13 cellular contexts compared by ENCODE assay signal in the genomic region with DNA sequence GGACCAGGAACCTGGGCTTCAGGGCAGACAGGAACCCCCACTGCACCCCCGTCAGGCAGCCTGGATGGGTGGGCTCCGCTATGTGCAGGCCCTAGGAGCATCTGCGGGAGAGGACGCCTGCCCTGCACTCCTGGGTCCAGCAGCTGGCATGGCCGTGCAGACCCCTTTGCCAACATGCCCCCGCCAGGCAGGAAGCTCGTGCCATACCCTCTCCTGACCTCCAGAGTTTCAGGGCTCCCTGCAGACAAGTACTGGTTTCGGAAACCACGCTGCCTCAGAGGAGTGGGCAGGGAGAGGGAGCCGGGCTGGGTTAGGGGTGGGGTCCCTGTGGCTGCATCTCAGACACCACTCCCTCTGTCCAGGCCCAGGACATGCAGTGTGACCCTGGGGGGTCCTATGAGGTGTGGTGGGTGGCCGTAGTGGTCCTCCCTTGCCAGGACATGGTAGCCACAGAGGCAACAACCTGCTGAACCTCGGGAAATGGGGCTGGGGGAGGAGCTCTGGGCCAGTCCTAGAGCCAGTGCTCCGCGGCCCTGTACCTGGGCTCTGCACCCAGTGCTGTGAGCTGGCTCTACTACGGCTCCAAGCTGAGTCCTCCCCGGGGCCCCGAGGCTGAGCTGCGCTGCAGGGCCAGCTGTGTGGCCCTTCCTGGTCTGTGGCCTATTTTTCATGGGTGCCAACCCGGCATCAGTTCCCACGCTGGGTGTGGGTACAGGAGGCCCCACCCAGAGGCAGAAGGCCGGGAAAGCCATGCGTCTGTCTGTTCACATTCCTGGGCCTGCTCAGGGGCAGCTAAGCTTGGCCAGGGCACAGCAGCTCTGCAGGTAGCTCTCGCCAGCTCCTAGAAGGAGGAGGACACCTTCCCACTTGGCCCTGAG. TPM values are rescaled to one million over a fixed set of nuclear protein-coding genes. Genes with fewer than 3 reads are reported as not detected.
A peak's percentile ranks its signal among the peaks of the same experiment; 100 is the strongest.
DNase-seq lines count a peak whose midpoint lies in the region; ATAC-seq, FAIRE-seq and TF ChIP-seq lines count a peak whose summit lies in the region.
"Had no signal": no experiment of that assay in that cellular context is flagged by ENCODE, and none has a peak within 500 bp of the region (broad histone marks: within the 10 kb centered on the region; RNA-seq: fewer than 3 reads in every experiment).

No MANE protein-coding gene starts in this region.

- H3K36me3 Mint-ChIP-seq in natural killer cell (no peaks in the 10 kb centered on the region), T-helper 17 cell (ENCODE audit: low read depth) (no peaks in the 10 kb centered on the region)
- H3K36me3 Mint-ChIP-seq in natural killer cell treated with Interleukin-12 subunit alpha and Interleukin-12 subunit beta and Interleukin-15 and Interleukin-18, amount 100 ng/mL, for 72 hours, result no peaks in the 10 kb centered on the region

- no peaks in the 10 kb centered on the region; a peak in 1 of 5 replicates for H3K27me3 ChIP-seq in HepG2 (ENCODE audit: control insufficient read depth in 1 of 2, insufficient read depth in 2 of 2, low read length in 2 of 2)

- peak overlapping the region; percentile 25 for H3K4me3 Mint-ChIP-seq in natural killer cell
- no peak overlapping the region for H3K4me3 Mint-ChIP-seq in natural killer cell treated with Interleukin-12 subunit alpha and Interleukin-12 subunit beta and Interleukin-15 and Interleukin-18, amount 100 ng/mL, for 72 hours
- peak overlapping the region; percentile 61 for H3K4me3 Mint-ChIP-seq in T-helper 17 cell

- BruUV-seq in HepG2 (replicated peaks; lab: Mats Ljungman, UMichigan), result no TSS peak

- ATAC-seq in natural killer cell (no peak), T-helper 17 cell (no peak), HepG2 (peak; percentile 42)
- no peak for ATAC-seq in natural killer cell treated with Interleukin-12 subunit alpha and Interleukin-12 subunit beta and Interleukin-15 and Interleukin-18, amount 100 ng/mL, for 72 hours
- no peak for ATAC-seq in stimulated activated naive CD8-positive, alpha-beta T cell treated with anti-CD3 and anti-CD28 coated beads, Interleukin-15, Interleukin-2, amounts not matched to agents 100 U/mL and 50 U/mL, for 24 hours

- TF ChIP-seq CTCF in natural killer cell (IDR thresholded peaks at IDR 0.05) (no peak), HepG2 (CRISPR knock-in tag; IDR thresholded peaks at IDR 0.05) (no peak)

- no peak for TF ChIP-seq RAD21 in HepG2 (CRISPR knock-in tag; IDR thresholded peaks at IDR 0.05)

- no peaks in the 10 kb centered on the region for H3K79me2 ChIP-seq in HepG2 (ENCODE audit: insufficient read depth, low read length)

- intact Hi-C loops in natural killer cell (cut with micrococcal nuclease), result no loop called here
- intact Hi-C loops in HepG2 (cut with micrococcal nuclease; ENCODE audit: unreplicated experiment), result no loop called here

- peak overlapping the region; percentile 78 for H3K4me2 ChIP-seq in HepG2 (ENCODE audit: low read depth, low read length)

- H3K27ac Mint-ChIP-seq in natural killer cell, result no peak overlapping the region
- H3K27ac Mint-ChIP-seq in natural killer cell treated with Interleukin-12 subunit alpha and Interleukin-12 subunit beta and Interleukin-15 and Interleukin-18, amount 100 ng/mL, for 72 hours, result no peak overlapping the region
- H3K27ac Mint-ChIP-seq in T-helper 17 cell, result no peak overlapping the region

- no peak overlapping the region for H3K27ac ChIP-seq in HepG2 (ENCODE audit: extremely low read length, insufficient read depth, low read length)

- TF ChIP-seq EP300 in HepG2 (IDR thresholded peaks at IDR 0.05; ENCODE audit: low read depth in 2 of 2, low read length in 2 of 2) (no peak), HepG2 (CRISPR knock-in tag; IDR thresholded peaks at IDR 0.05; ENCODE audit: borderline replicate concordance) (no peak)

- CTCF ChIA-PET in HepG2 (lab: Yijun Ruan, JAX; ENCODE audit: low intra/inter-chr PET ratio, low total read pairs), result no interaction called here

- no peak for FAIRE-seq in HepG2 (lab: Jason Lieb, UNC)
- FAIRE-seq: small intestine had no signal

- 93% methylated on average over 3 of the region's 23 CpGs for WGBS in HepG2 (ENCODE audit: low lambda C conversion rate)

- H3K27me3 Mint-ChIP-seq in natural killer cell (ENCODE audit: low read depth in 2 of 2) (peaks cover 0 to 10% of the 10 kb centered on the region in 2 donors), T-helper 17 cell (no peaks in the 10 kb centered on the region)
- peaks cover 9 to 12% of the 10 kb centered on the region in 2 donors for H3K27me3 Mint-ChIP-seq in natural killer cell treated with Interleukin-12 subunit alpha and Interleukin-12 subunit beta and Interleukin-15 and Interleukin-18, amount 100 ng/mL, for 72 hours

- peak overlapping the region in 2 of 3 experiments; percentile 77 to 82; a peak in 4 of 6 replicates for H3K4me3 ChIP-seq in HepG2 (replicated peaks in 1 of 3; ENCODE audit: insufficient read depth in 1 of 3, low read depth in 2 of 3, low read length in 3 of 3)

- in situ Hi-C loops in HepG2 (cut with HindIII; ENCODE audit: extremely low pct_ligation_motif_present, low pct_unique_long_range_greater_than_20kb), result no loop called here

- H3K9me3 Mint-ChIP-seq in natural killer cell, result no peaks in the 10 kb centered on the region
- no peaks in the 10 kb centered on the region for H3K9me3 Mint-ChIP-seq in natural killer cell treated with Interleukin-12 subunit alpha and Interleukin-12 subunit beta and Interleukin-15 and Interleukin-18, amount 100 ng/mL, for 72 hours

- H3K9me3 ChIP-seq in T-helper 17 cell (ENCODE audit: control insufficient read depth, low read length, poor library complexity, severe bottlenecking) (no peaks in the 10 kb centered on the region), HepG2 (ENCODE audit: low read length) (no peaks in the 10 kb centered on the region)

- no peaks in the 10 kb centered on the region for H4K20me1 ChIP-seq in HepG2 (ENCODE audit: insufficient read depth, low read length)

- H3K4me1 Mint-ChIP-seq in natural killer cell, result no peaks in the 10 kb centered on the region
- peaks cover 0 to 4% of the 10 kb centered on the region in 2 donors for H3K4me1 Mint-ChIP-seq in natural killer cell treated with Interleukin-12 subunit alpha and Interleukin-12 subunit beta and Interleukin-15 and Interleukin-18, amount 100 ng/mL, for 72 hours (ENCODE audit: low read depth in 2 of 2)
- H3K4me1 Mint-ChIP-seq in T-helper 17 cell, result peaks cover 8% of the 10 kb centered on the region

- peak overlapping the region; percentile 64; the same call in 1 of the 2 replicates for H3K9ac ChIP-seq in HepG2 (ENCODE audit: insufficient read depth, low read depth, low read length)

- H2AFZ ChIP-seq in HepG2 (ENCODE audit: low read length), result no peak overlapping the region

- peaks cover 0 to 3% of the 10 kb centered on the region in 2 experiments; a peak in 1 of 5 replicates for H3K36me3 ChIP-seq in HepG2 (replicated peaks in 1 of 2; ENCODE audit: control insufficient read depth in 1 of 2, insufficient read depth in 2 of 2, low read length in 2 of 2)

- peaks cover 24% of the 10 kb centered on the region for H3K4me1 ChIP-seq in HepG2 (ENCODE audit: insufficient read depth, low read length)

- no peak for TF ChIP-seq POLR2A in HepG2 (IDR thresholded peaks at IDR 0.05; ENCODE audit: insufficient read depth in 1 of 2, low read depth in 2 of 2, low read length in 2 of 2)

- POLR2A ChIA-PET in HepG2 (lab: Yijun Ruan, JAX), result interaction anchor here (0.7 to 2.7 kb wide), 5 partner anchors 8 to 40 kb away, joined by 3 to 11 read pairs (median 3); partner anchors contain the start of gene PERM1

- no peak for DNase-seq in natural killer cell
- no peak for DNase-seq in natural killer cell treated with Interleukin-12 subunit alpha and Interleukin-12 subunit beta and Interleukin-15 and Interleukin-18, amount 100 ng/mL, for 72 hours (ENCODE audit: low spot score)
- no peak for DNase-seq in T-helper 17 cell
- DNase-seq in HepG2 (ENCODE audit: low spot score), result no peak
- no peak for DNase-seq in KG1 (lab: John Stamatoyannopoulos, UW)
- no peak for DNase-seq in NCI-H2107 (lab: John Stamatoyannopoulos, UW)
- DNase-seq in stimulated activated naive CD8-positive, alpha-beta T cell treated with anti-CD3 and anti-CD28 coated beads, Interleukin-15, Interleukin-2, amounts not matched to agents 100 U/mL and 50 U/mL, for 24 hours, result no peak
- no peak for DNase-seq in DMS114 treated with DMSO at 0.1 percent for 48 hours (lab: John Stamatoyannopoulos, UW; ENCODE audit: unreplicated experiment)
- DNase-seq: NCI-H1105, NCI-H446 treated with DMSO at 0.1 percent for 48 hours had no signal

RNA-seq across cellular contexts. Expression of gene PLEKHN1, which starts 1.4 kb away (rescaled TPM):
- total RNA-seq in natural killer cell (1 to 10 TPM; 1.3 to 1.9 (median 1.3) TPM), T-helper 17 cell (1 to 10 TPM; 3.4 to 4.3 TPM), HepG2 (2016; rRNA removed; fragmentation: Illumina TruSeq; extraction: Trizol) (0.21 and 0.42 TPM in 2 replicates)
- 1 to 10 TPM; 1.4 TPM for total RNA-seq in natural killer cell treated with Interleukin-12 subunit alpha and Interleukin-12 subunit beta and Interleukin-15 and Interleukin-18, amount 100 ng/mL, for 72 hours
- not detected in 2 replicates for total RNA-seq in HepG2 (2016; cell fraction: cytosol; rRNA removed; fragmentation: Illumina TruSeq; extraction: Trizol; ENCODE audit: low read depth)
- 0.31 and 0.48 TPM in 2 replicates for total RNA-seq in HepG2 (2016; cell fraction: insoluble cytoplasmic fraction; rRNA removed; fragmentation: Illumina TruSeq; extraction: Trizol)
- 0.15 and 0.17 TPM in 2 replicates for total RNA-seq in HepG2 (2016; cell fraction: membrane; rRNA removed; fragmentation: Illumina TruSeq; extraction: Trizol)
- 0.59 and 0.63 TPM in 2 replicates for total RNA-seq in HepG2 (2016; cell fraction: nucleus; rRNA removed; fragmentation: Illumina TruSeq; extraction: Trizol)
- polyA plus RNA-seq in HepG2 (2011; rRNA removed), result 0.58 and 0.59 TPM in 2 replicates
- 0.13 and 0.23 TPM in 2 replicates for polyA plus RNA-seq in HepG2 (2011; cell fraction: cytosol; rRNA removed)
- 13.2 and 15.5 TPM in 2 replicates for polyA plus RNA-seq in HepG2 (2011; cell fraction: nucleus; rRNA removed)
- polyA plus RNA-seq in HepG2 (2012), result 0.51 and 0.55 TPM in 2 replicates
- 0.05 and 0.09 TPM in 2 replicates for polyA plus RNA-seq in HepG2 (2016; cell fraction: cytosol; fragmentation: Illumina TruSeq; extraction: Trizol; ENCODE audit: low read depth)
- 0.29 and 0.48 TPM in 2 replicates for polyA plus RNA-seq in HepG2 (2016; cell fraction: insoluble cytoplasmic fraction; fragmentation: Illumina TruSeq; extraction: Trizol; ENCODE audit: low read depth)
- polyA plus RNA-seq in HepG2 (2016; cell fraction: membrane; fragmentation: Illumina TruSeq; extraction: Trizol; ENCODE audit: low read depth), result 0.13 and 0.29 TPM in 2 replicates
- polyA plus RNA-seq in HepG2 (2016; cell fraction: nucleus; fragmentation: Illumina TruSeq; extraction: Trizol; ENCODE audit: insufficient read depth, low read depth), result 2.6 and 2.7 TPM in 2 replicates
- 0.26 and 0.54 TPM in 2 replicates for polyA minus RNA-seq in HepG2 (2011; rRNA and poly(A)+ RNA removed; ENCODE audit: low replicate concordance)
- 0.53 TPM in 1 of 2 replicates, not detected in the other for polyA minus RNA-seq in HepG2 (2011; cell fraction: cytosol; rRNA and poly(A)+ RNA removed)
- polyA minus RNA-seq in HepG2 (2011; cell fraction: nucleus; rRNA and poly(A)+ RNA removed), result 1.8 and 1.9 TPM in 2 replicates
- total RNA-seq: occipital lobe had no signal

RNA-seq across cellular contexts. Expression of gene KLHL17, which starts 7.3 kb away (rescaled TPM):
- 10 to 100 TPM; 17.8 to 33.5 (median 22.4) TPM for total RNA-seq in natural killer cell
- 10 to 100 TPM; 19.0 to 27.9 TPM for total RNA-seq in natural killer cell treated with Interleukin-12 subunit alpha and Interleukin-12 subunit beta and Interleukin-15 and Interleukin-18, amount 100 ng/mL, for 72 hours
- total RNA-seq in T-helper 17 cell, result 10 to 100 TPM; 16.1 to 16.6 TPM
- total RNA-seq in HepG2 (2016; rRNA removed; fragmentation: Illumina TruSeq; extraction: Trizol), result 2.8 and 9.3 TPM in 2 replicates
- 4.5 and 5.0 TPM in 2 replicates for total RNA-seq in HepG2 (2016; cell fraction: cytosol; rRNA removed; fragmentation: Illumina TruSeq; extraction: Trizol; ENCODE audit: low read depth)
- 2.4 and 10.3 TPM in 2 replicates for total RNA-seq in HepG2 (2016; cell fraction: insoluble cytoplasmic fraction; rRNA removed; fragmentation: Illumina TruSeq; extraction: Trizol)
- 2.6 and 2.8 TPM in 2 replicates for total RNA-seq in HepG2 (2016; cell fraction: membrane; rRNA removed; fragmentation: Illumina TruSeq; extraction: Trizol)
- 14.8 and 15.9 TPM in 2 replicates for total RNA-seq in HepG2 (2016; cell fraction: nucleus; rRNA removed; fragmentation: Illumina TruSeq; extraction: Trizol)
- polyA plus RNA-seq in HepG2 (2011; rRNA removed), result 24.7 and 31.4 TPM in 2 replicates
- polyA plus RNA-seq in HepG2 (2011; cell fraction: cytosol; rRNA removed), result 6.8 and 12.3 TPM in 2 replicates
- 590 and 778 TPM in 2 replicates for polyA plus RNA-seq in HepG2 (2011; cell fraction: nucleus; rRNA removed)
- 11.7 and 19.1 TPM in 2 replicates for polyA plus RNA-seq in HepG2 (2012)
- 1.1 and 1.3 TPM in 2 replicates for polyA plus RNA-seq in HepG2 (2016; cell fraction: cytosol; fragmentation: Illumina TruSeq; extraction: Trizol; ENCODE audit: low read depth)
- polyA plus RNA-seq in HepG2 (2016; cell fraction: insoluble cytoplasmic fraction; fragmentation: Illumina TruSeq; extraction: Trizol; ENCODE audit: low read depth), result 3.4 and 3.7 TPM in 2 replicates
- polyA plus RNA-seq in HepG2 (2016; cell fraction: membrane; fragmentation: Illumina TruSeq; extraction: Trizol; ENCODE audit: low read depth), result 1.9 and 2.4 TPM in 2 replicates
- polyA plus RNA-seq in HepG2 (2016; cell fraction: nucleus; fragmentation: Illumina TruSeq; extraction: Trizol; ENCODE audit: insufficient read depth, low read depth), result 71.9 and 74.8 TPM in 2 replicates
- 4.3 and 19.5 TPM in 2 replicates for polyA minus RNA-seq in HepG2 (2011; rRNA and poly(A)+ RNA removed; ENCODE audit: low replicate concordance)
- polyA minus RNA-seq in HepG2 (2011; cell fraction: cytosol; rRNA and poly(A)+ RNA removed), result 4.6 and 4.9 TPM in 2 replicates
- polyA minus RNA-seq in HepG2 (2011; cell fraction: nucleus; rRNA and poly(A)+ RNA removed), result 24.9 and 31.0 TPM in 2 replicates

RNA-seq across cellular contexts. Expression of gene NOC2L, which starts 8.6 kb away (rescaled TPM):
- total RNA-seq in natural killer cell, result 10 to 100 TPM; 61.4 to 66.0 (median 61.8) TPM
- 100 to 1,000 TPM; 113 to 143 TPM for total RNA-seq in natural killer cell treated with Interleukin-12 subunit alpha and Interleukin-12 subunit beta and Interleukin-15 and Interleukin-18, amount 100 ng/mL, for 72 hours
- total RNA-seq in T-helper 17 cell, result 10 to 100 TPM; 45.2 to 51.7 TPM
- 91.6 and 103 TPM in 2 replicates for total RNA-seq in HepG2 (2016; rRNA removed; fragmentation: Illumina TruSeq; extraction: Trizol)
- 14.1 and 16.1 TPM in 2 replicates for total RNA-seq in HepG2 (2016; cell fraction: cytosol; rRNA removed; fragmentation: Illumina TruSeq; extraction: Trizol; ENCODE audit: low read depth)
- 81.2 and 109 TPM in 2 replicates for total RNA-seq in HepG2 (2016; cell fraction: insoluble cytoplasmic fraction; rRNA removed; fragmentation: Illumina TruSeq; extraction: Trizol)
- 22.9 and 27.1 TPM in 2 replicates for total RNA-seq in HepG2 (2016; cell fraction: membrane; rRNA removed; fragmentation: Illumina TruSeq; extraction: Trizol)
- 53.2 and 63.8 TPM in 2 replicates for total RNA-seq in HepG2 (2016; cell fraction: nucleus; rRNA removed; fragmentation: Illumina TruSeq; extraction: Trizol)
- 32.0 and 40.5 TPM in 2 replicates for polyA plus RNA-seq in HepG2 (2011; rRNA removed)
- polyA plus RNA-seq in HepG2 (2011; cell fraction: cytosol; rRNA removed), result 33.6 and 44.6 TPM in 2 replicates
- 85.2 and 96.0 TPM in 2 replicates for polyA plus RNA-seq in HepG2 (2011; cell fraction: nucleus; rRNA removed)
- polyA plus RNA-seq in HepG2 (2012), result 41.8 and 44.3 TPM in 2 replicates
- 5.1 and 6.4 TPM in 2 replicates for polyA plus RNA-seq in HepG2 (2016; cell fraction: cytosol; fragmentation: Illumina TruSeq; extraction: Trizol; ENCODE audit: low read depth)
- polyA plus RNA-seq in HepG2 (2016; cell fraction: insoluble cytoplasmic fraction; fragmentation: Illumina TruSeq; extraction: Trizol; ENCODE audit: low read depth), result 69.1 and 81.1 TPM in 2 replicates
- polyA plus RNA-seq in HepG2 (2016; cell fraction: membrane; fragmentation: Illumina TruSeq; extraction: Trizol; ENCODE audit: low read depth), result 9.8 and 11.1 TPM in 2 replicates
- 108 and 110 TPM in 2 replicates for polyA plus RNA-seq in HepG2 (2016; cell fraction: nucleus; fragmentation: Illumina TruSeq; extraction: Trizol; ENCODE audit: insufficient read depth, low read depth)
- polyA minus RNA-seq in HepG2 (2011; rRNA and poly(A)+ RNA removed; ENCODE audit: low replicate concordance), result 118 and 166 TPM in 2 replicates
- polyA minus RNA-seq in HepG2 (2011; cell fraction: cytosol; rRNA and poly(A)+ RNA removed), result 43.1 and 44.0 TPM in 2 replicates
- polyA minus RNA-seq in HepG2 (2011; cell fraction: nucleus; rRNA and poly(A)+ RNA removed), result 18.8 and 20.1 TPM in 2 replicates

RNA-seq across cellular contexts. Expression of gene PERM1, which starts 14.2 kb away (rescaled TPM):
- total RNA-seq in natural killer cell, result not detected
- total RNA-seq in natural killer cell treated with Interleukin-12 subunit alpha and Interleukin-12 subunit beta and Interleukin-15 and Interleukin-18, amount 100 ng/mL, for 72 hours, result not detected
- not detected for total RNA-seq in T-helper 17 cell
- total RNA-seq in HepG2 (2016; rRNA removed; fragmentation: Illumina TruSeq; extraction: Trizol), result 0.04 TPM in 1 of 2 replicates, not detected in the other
- not detected in 2 replicates for total RNA-seq in HepG2 (2016; cell fraction: cytosol; rRNA removed; fragmentation: Illumina TruSeq; extraction: Trizol; ENCODE audit: low read depth)
- total RNA-seq in HepG2 (2016; cell fraction: insoluble cytoplasmic fraction; rRNA removed; fragmentation: Illumina TruSeq; extraction: Trizol), result not detected in 2 replicates
- not detected in 2 replicates for total RNA-seq in HepG2 (2016; cell fraction: membrane; rRNA removed; fragmentation: Illumina TruSeq; extraction: Trizol)
- total RNA-seq in HepG2 (2016; cell fraction: nucleus; rRNA removed; fragmentation: Illumina TruSeq; extraction: Trizol), result not detected in 2 replicates
- 0.29 and 0.38 TPM in 2 replicates for polyA plus RNA-seq in HepG2 (2011; rRNA removed)
- 0.17 and 0.32 TPM in 2 replicates for polyA plus RNA-seq in HepG2 (2011; cell fraction: cytosol; rRNA removed)
- polyA plus RNA-seq in HepG2 (2011; cell fraction: nucleus; rRNA removed), result 2.3 and 2.6 TPM in 2 replicates
- polyA plus RNA-seq in HepG2 (2012), result 0.44 TPM in 2 replicates
- polyA plus RNA-seq in HepG2 (2016; cell fraction: cytosol; fragmentation: Illumina TruSeq; extraction: Trizol; ENCODE audit: low read depth), result not detected in 2 replicates
- not detected in 2 replicates for polyA plus RNA-seq in HepG2 (2016; cell fraction: insoluble cytoplasmic fraction; fragmentation: Illumina TruSeq; extraction: Trizol; ENCODE audit: low read depth)
- polyA plus RNA-seq in HepG2 (2016; cell fraction: membrane; fragmentation: Illumina TruSeq; extraction: Trizol; ENCODE audit: low read depth), result not detected in 2 replicates
- not detected in 2 replicates for polyA plus RNA-seq in HepG2 (2016; cell fraction: nucleus; fragmentation: Illumina TruSeq; extraction: Trizol; ENCODE audit: insufficient read depth, low read depth)
- polyA minus RNA-seq in HepG2 (2011; rRNA and poly(A)+ RNA removed; ENCODE audit: low replicate concordance), result 0.09 and 2.7 TPM in 2 replicates
- polyA minus RNA-seq in HepG2 (2011; cell fraction: cytosol; rRNA and poly(A)+ RNA removed), result 0.44 and 0.59 TPM in 2 replicates
- polyA minus RNA-seq in HepG2 (2011; cell fraction: nucleus; rRNA and poly(A)+ RNA removed), result 0.99 and 1.2 TPM in 2 replicates
- total RNA-seq: mesenteric fat pad had no signal

RNA-seq across cellular contexts. Expression of gene HES4, which starts 32.2 kb away (rescaled TPM):
- total RNA-seq in natural killer cell, result 10 to 100 TPM; 15.4 to 35.5 (median 28.9) TPM
- not detected for total RNA-seq in natural killer cell treated with Interleukin-12 subunit alpha and Interleukin-12 subunit beta and Interleukin-15 and Interleukin-18, amount 100 ng/mL, for 72 hours
- total RNA-seq in T-helper 17 cell, result 10 to 100 TPM in 1 of 2 donors, 1 to 10 TPM in 1; 9.6 to 10.5 TPM
- total RNA-seq in HepG2 (2016; rRNA removed; fragmentation: Illumina TruSeq; extraction: Trizol), result 4.4 and 8.8 TPM in 2 replicates
- total RNA-seq in HepG2 (2016; cell fraction: cytosol; rRNA removed; fragmentation: Illumina TruSeq; extraction: Trizol; ENCODE audit: low read depth), result 16.5 and 25.5 TPM in 2 replicates
- 3.4 and 7.9 TPM in 2 replicates for total RNA-seq in HepG2 (2016; cell fraction: insoluble cytoplasmic fraction; rRNA removed; fragmentation: Illumina TruSeq; extraction: Trizol)
- 13.5 and 18.3 TPM in 2 replicates for total RNA-seq in HepG2 (2016; cell fraction: membrane; rRNA removed; fragmentation: Illumina TruSeq; extraction: Trizol)
- total RNA-seq in HepG2 (2016; cell fraction: nucleus; rRNA removed; fragmentation: Illumina TruSeq; extraction: Trizol), result 6.5 and 8.0 TPM in 2 replicates
- 10.6 and 17.6 TPM in 2 replicates for polyA plus RNA-seq in HepG2 (2011; rRNA removed)
- polyA plus RNA-seq in HepG2 (2011; cell fraction: cytosol; rRNA removed), result 11.6 and 28.6 TPM in 2 replicates
- 190 and 210 TPM in 2 replicates for polyA plus RNA-seq in HepG2 (2011; cell fraction: nucleus; rRNA removed)
- 4.3 and 7.0 TPM in 2 replicates for polyA plus RNA-seq in HepG2 (2012)
- 17.0 and 22.1 TPM in 2 replicates for polyA plus RNA-seq in HepG2 (2016; cell fraction: cytosol; fragmentation: Illumina TruSeq; extraction: Trizol; ENCODE audit: low read depth)
- polyA plus RNA-seq in HepG2 (2016; cell fraction: insoluble cytoplasmic fraction; fragmentation: Illumina TruSeq; extraction: Trizol; ENCODE audit: low read depth), result 4.5 and 6.0 TPM in 2 replicates
- 10.6 and 11.4 TPM in 2 replicates for polyA plus RNA-seq in HepG2 (2016; cell fraction: membrane; fragmentation: Illumina TruSeq; extraction: Trizol; ENCODE audit: low read depth)
- 16.1 and 18.4 TPM in 2 replicates for polyA plus RNA-seq in HepG2 (2016; cell fraction: nucleus; fragmentation: Illumina TruSeq; extraction: Trizol; ENCODE audit: insufficient read depth, low read depth)
- polyA minus RNA-seq in HepG2 (2011; rRNA and poly(A)+ RNA removed; ENCODE audit: low replicate concordance), result 2.2 and 6.1 TPM in 2 replicates
- polyA minus RNA-seq in HepG2 (2011; cell fraction: cytosol; rRNA and poly(A)+ RNA removed), result 6.4 and 8.5 TPM in 2 replicates
- polyA minus RNA-seq in HepG2 (2011; cell fraction: nucleus; rRNA and poly(A)+ RNA removed), result 4.6 and 8.9 TPM in 2 replicates
